22 cellular contexts compared by ENCODE assay signal in genomic region chr11:60991457-60991856, GRCh38. TPM values are rescaled to one million over a fixed set of nuclear protein-coding genes. Genes with fewer than 3 reads are reported as not detected.
DNase-seq lines count a peak whose midpoint lies in the region; ATAC-seq and TF ChIP-seq lines count a peak whose summit lies in the region.
"Had no signal": no experiment of that assay in that cellular context is flagged by ENCODE, and none has a peak within 500 bp of the region (broad histone marks: within the 10 kb centered on the region; RNA-seq: fewer than 3 reads in every experiment).

No MANE protein-coding gene starts in this region.

- peak; percentile 47 for DNase-seq in activated CD8-positive, alpha-beta memory T cell treated with anti-CD3 and anti-CD28 coated beads, Interleukin-2, amount 50 U/mL, for 48 hours
- DNase-seq in activated CD8-positive, alpha-beta memory T cell treated with anti-CD3 and anti-CD28 coated beads, Interleukin-2, amount 50 U/mL, for 4 hours: no peak
- DNase-seq in CD4-positive, alpha-beta T cell: no peak
- DNase-seq in activated CD4-positive, alpha-beta memory T cell treated with anti-CD3 and anti-CD28 coated beads for 36 hours: peak; percentile 68
- peak; percentile 42 for DNase-seq in central memory CD4-positive, alpha-beta T cell
- DNase-seq in NCI-H1092 (lab: John Stamatoyannopoulos, UW) (no peak), HCEC 1CT (no peak)
- DNase-seq: ACHN, activated gamma-delta T cell treated with Interleukin-2 at 50 U/mL for 16 hours, NCI-H1694, NCI-H2171 treated with DMSO at 0.1 percent for 48 hours, NCI-H526 treated with DMSO at 0.1 percent for 48 hours, right cardiac atrium had no signal

- ATAC-seq in CD4-positive, alpha-beta T cell (ENCODE audit: poor library complexity): no peak
- no peak for ATAC-seq in HG03045 (IDR thresholded peaks at IDR 0.05; ENCODE audit: unreplicated experiment)
- ATAC-seq: HCT116, right cardiac atrium had no signal

- H3K27ac Mint-ChIP-seq in CD4-positive, alpha-beta T cell: peak overlapping the region; percentile 94
- H3K27ac Mint-ChIP-seq in activated CD4-positive, alpha-beta memory T cell treated with anti-CD3 and anti-CD28 coated beads for 36 hours: peak overlapping the region; percentile 91

- POLR2A ChIA-PET in CD4-positive, alpha-beta T cell (lab: Charles Lee): interaction anchor here (0.9 to 2.7 kb wide), 5 partner anchors 14 to 130 kb away, joined by 3 to 11 read pairs (median 3); partner anchors contain the start of gene CD5
- POLR2A ChIA-PET in activated CD4-positive, alpha-beta memory T cell treated with anti-CD3 and anti-CD28 coated beads for 36 hours (lab: Charles Lee): interaction anchor here (0.7 to 4.4 kb wide), 6 partner anchors 9 to 120 kb away, joined by 3 to 44 read pairs (median 4); no protein-coding TSS in a partner anchor

- peaks cover 88% of the 10 kb centered on the region for H3K36me3 Mint-ChIP-seq in CD4-positive, alpha-beta T cell (ENCODE audit: low read depth)
- peaks cover 87% of the 10 kb centered on the region for H3K36me3 Mint-ChIP-seq in activated CD4-positive, alpha-beta memory T cell treated with anti-CD3 and anti-CD28 coated beads for 36 hours

- no peak for TF ChIP-seq CTCF in CD4-positive, alpha-beta T cell (IDR thresholded peaks at IDR 0.05)

- no peaks in the 10 kb centered on the region for H3K27me3 ChIP-seq in CD4-positive, alpha-beta T cell (ENCODE audit: control insufficient read depth, insufficient read depth, low read length)

- CTCF ChIA-PET in CD4-positive, alpha-beta T cell (lab: Charles Lee): interaction anchor here (0.7 to 1.0 kb wide), 2 partner anchors 21 to 27 kb away, joined by 4 to 6 read pairs; no protein-coding TSS in a partner anchor
- CTCF ChIA-PET in activated CD4-positive, alpha-beta memory T cell treated with anti-CD3 and anti-CD28 coated beads for 36 hours (lab: Charles Lee): interaction anchor here (0.6 to 2.3 kb wide), 5 partner anchors 13 to 138 kb away, joined by 3 to 6 read pairs (median 4); no protein-coding TSS in a partner anchor

- peak overlapping the region; percentile 41 for H3K27ac ChIP-seq in CD4-positive, alpha-beta T cell (ENCODE audit: low read depth, low read length)
- H3K27ac ChIP-seq: BLaER1 treated with 17β-estradiol and CSF1 and Interleukin-3, amounts not matched to agents 10 nM and 100 nM; KMS-11; parathyroid adenoma; SJSA1; tibial nerve had no signal

- no peaks in the 10 kb centered on the region for H3K9me3 ChIP-seq in CD4-positive, alpha-beta T cell (ENCODE audit: control insufficient read depth, low read length)
- H3K9me3 ChIP-seq: BLaER1 treated with 17β-estradiol and CSF1 and Interleukin-3, amounts not matched to agents 10 nM and 100 nM; SJSA1; tibial nerve had no signal

- H3K27me3 Mint-ChIP-seq in CD4-positive, alpha-beta T cell: no peaks in the 10 kb centered on the region
- no peaks in the 10 kb centered on the region for H3K27me3 Mint-ChIP-seq in activated CD4-positive, alpha-beta memory T cell treated with anti-CD3 and anti-CD28 coated beads for 36 hours

- H3K4me1 Mint-ChIP-seq in CD4-positive, alpha-beta T cell (ENCODE audit: low read depth): peaks cover 91% of the 10 kb centered on the region
- H3K4me1 Mint-ChIP-seq in activated CD4-positive, alpha-beta memory T cell treated with anti-CD3 and anti-CD28 coated beads for 36 hours (ENCODE audit: low read depth): peaks cover 87% of the 10 kb centered on the region

- intact Hi-C loops in CD4-positive, alpha-beta T cell (cut with DNase I, micrococcal nuclease): loop anchor here in 1 of 2 experiments (2.0 kb wide), 1 partner anchor 13 kb away; no protein-coding TSS in a partner anchor
- intact Hi-C loops in activated CD4-positive, alpha-beta memory T cell treated with anti-CD3 and anti-CD28 coated beads for 36 hours (cut with micrococcal nuclease): no loop called here

- no peaks in the 10 kb centered on the region for H3K9me3 Mint-ChIP-seq in CD4-positive, alpha-beta T cell
- no peaks in the 10 kb centered on the region for H3K9me3 Mint-ChIP-seq in activated CD4-positive, alpha-beta memory T cell treated with anti-CD3 and anti-CD28 coated beads for 36 hours
- H3K9me3 Mint-ChIP-seq: neural crest cell had no signal

- H3K4me3 Mint-ChIP-seq in CD4-positive, alpha-beta T cell: peak overlapping the region; percentile 18
- peak overlapping the region; percentile 62 for H3K4me3 Mint-ChIP-seq in activated CD4-positive, alpha-beta memory T cell treated with anti-CD3 and anti-CD28 coated beads for 36 hours
- H3K4me3 Mint-ChIP-seq: neural crest cell had no signal

RNA-seq across cellular contexts. Expression of gene CD6, which starts 20.0 kb away (rescaled TPM):
- 100 to 1,000 TPM; 814 to 827 TPM for total RNA-seq in CD4-positive, alpha-beta T cell
- 100 to 1,000 TPM; 271 to 279 TPM for total RNA-seq in activated CD4-positive, alpha-beta memory T cell treated with anti-CD3 and anti-CD28 coated beads for 36 hours
- total RNA-seq: fibroblast of lung had no signal

RNA-seq across cellular contexts. Expression of gene SLC15A3, which starts 39.5 kb away (rescaled TPM):
- 10 to 100 TPM; 10.5 to 11.9 TPM for total RNA-seq in CD4-positive, alpha-beta T cell
- 1 to 10 TPM; 1.3 to 1.8 TPM for total RNA-seq in activated CD4-positive, alpha-beta memory T cell treated with anti-CD3 and anti-CD28 coated beads for 36 hours

Comparison
In these comparisons a context has a peak if more than half of its experiments do, and no peak if none do; other contexts are left out.
1. DNase-seq: peak in activated CD8-positive, alpha-beta memory T cell treated with anti-CD3 and anti-CD28 coated beads, Interleukin-2, amount 50 U/mL, for 48 hours (single experiment), activated CD4-positive, alpha-beta memory T cell treated with anti-CD3 and anti-CD28 coated beads for 36 hours (single experiment) and central memory CD4-positive, alpha-beta T cell (single experiment); none in activated CD8-positive, alpha-beta memory T cell treated with anti-CD3 and anti-CD28 coated beads, Interleukin-2, amount 50 U/mL, for 4 hours (single experiment), CD4-positive, alpha-beta T cell (0 of 10), NCI-H1092 (single experiment) and HCEC 1CT (single experiment).
2. RNA of gene SLC15A3, which starts 39.5 kb away (total RNA-seq): 10.5 to 11.9 TPM in CD4-positive, alpha-beta T cell; 1.3 to 1.8 TPM in activated CD4-positive, alpha-beta memory T cell treated with anti-CD3 and anti-CD28 coated beads for 36 hours; every median in the first group is over 4 times any median in the second.